Comparison of ENCODE assay signal across 1 cellular context in the genomic region with DNA sequence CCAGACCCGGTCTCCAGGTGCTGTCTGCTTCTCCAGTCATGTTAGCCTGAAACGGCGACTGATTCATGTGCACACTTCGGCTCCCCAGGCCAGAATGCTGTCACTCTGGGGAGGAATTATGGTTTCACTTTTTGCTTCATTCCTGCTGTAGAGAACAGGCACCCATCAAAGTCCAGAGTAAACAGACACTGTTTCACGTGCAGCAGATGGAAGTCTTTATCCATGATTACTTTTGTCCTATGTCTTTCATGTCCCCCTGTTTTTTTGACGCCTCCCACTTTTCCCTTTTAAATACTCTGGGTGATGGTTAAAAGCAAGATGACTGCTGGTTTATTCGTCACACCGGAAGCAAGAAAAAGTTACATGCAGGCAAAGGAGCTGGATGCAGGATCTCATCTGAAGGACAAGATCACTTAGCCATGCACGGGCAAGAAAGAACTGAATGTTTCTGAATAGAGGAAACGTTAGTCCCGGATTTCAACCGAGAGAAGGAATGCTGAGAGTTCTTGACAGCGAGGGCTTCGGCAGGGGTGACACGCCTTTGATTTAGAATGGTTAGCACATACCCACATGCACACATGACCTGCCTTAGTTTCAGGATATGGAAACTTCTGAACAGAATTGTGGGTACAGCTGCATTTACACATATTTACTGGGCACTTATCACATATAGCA.
TF ChIP-seq lines count a peak whose summit lies in the region.

No MANE protein-coding gene starts in this region.

TF ChIP-seq in K562, 482 proteins besides CTCF, POLR2A, EP300 and RAD21 (continued from another document):
- TF ChIP-seq, protein P1, sequence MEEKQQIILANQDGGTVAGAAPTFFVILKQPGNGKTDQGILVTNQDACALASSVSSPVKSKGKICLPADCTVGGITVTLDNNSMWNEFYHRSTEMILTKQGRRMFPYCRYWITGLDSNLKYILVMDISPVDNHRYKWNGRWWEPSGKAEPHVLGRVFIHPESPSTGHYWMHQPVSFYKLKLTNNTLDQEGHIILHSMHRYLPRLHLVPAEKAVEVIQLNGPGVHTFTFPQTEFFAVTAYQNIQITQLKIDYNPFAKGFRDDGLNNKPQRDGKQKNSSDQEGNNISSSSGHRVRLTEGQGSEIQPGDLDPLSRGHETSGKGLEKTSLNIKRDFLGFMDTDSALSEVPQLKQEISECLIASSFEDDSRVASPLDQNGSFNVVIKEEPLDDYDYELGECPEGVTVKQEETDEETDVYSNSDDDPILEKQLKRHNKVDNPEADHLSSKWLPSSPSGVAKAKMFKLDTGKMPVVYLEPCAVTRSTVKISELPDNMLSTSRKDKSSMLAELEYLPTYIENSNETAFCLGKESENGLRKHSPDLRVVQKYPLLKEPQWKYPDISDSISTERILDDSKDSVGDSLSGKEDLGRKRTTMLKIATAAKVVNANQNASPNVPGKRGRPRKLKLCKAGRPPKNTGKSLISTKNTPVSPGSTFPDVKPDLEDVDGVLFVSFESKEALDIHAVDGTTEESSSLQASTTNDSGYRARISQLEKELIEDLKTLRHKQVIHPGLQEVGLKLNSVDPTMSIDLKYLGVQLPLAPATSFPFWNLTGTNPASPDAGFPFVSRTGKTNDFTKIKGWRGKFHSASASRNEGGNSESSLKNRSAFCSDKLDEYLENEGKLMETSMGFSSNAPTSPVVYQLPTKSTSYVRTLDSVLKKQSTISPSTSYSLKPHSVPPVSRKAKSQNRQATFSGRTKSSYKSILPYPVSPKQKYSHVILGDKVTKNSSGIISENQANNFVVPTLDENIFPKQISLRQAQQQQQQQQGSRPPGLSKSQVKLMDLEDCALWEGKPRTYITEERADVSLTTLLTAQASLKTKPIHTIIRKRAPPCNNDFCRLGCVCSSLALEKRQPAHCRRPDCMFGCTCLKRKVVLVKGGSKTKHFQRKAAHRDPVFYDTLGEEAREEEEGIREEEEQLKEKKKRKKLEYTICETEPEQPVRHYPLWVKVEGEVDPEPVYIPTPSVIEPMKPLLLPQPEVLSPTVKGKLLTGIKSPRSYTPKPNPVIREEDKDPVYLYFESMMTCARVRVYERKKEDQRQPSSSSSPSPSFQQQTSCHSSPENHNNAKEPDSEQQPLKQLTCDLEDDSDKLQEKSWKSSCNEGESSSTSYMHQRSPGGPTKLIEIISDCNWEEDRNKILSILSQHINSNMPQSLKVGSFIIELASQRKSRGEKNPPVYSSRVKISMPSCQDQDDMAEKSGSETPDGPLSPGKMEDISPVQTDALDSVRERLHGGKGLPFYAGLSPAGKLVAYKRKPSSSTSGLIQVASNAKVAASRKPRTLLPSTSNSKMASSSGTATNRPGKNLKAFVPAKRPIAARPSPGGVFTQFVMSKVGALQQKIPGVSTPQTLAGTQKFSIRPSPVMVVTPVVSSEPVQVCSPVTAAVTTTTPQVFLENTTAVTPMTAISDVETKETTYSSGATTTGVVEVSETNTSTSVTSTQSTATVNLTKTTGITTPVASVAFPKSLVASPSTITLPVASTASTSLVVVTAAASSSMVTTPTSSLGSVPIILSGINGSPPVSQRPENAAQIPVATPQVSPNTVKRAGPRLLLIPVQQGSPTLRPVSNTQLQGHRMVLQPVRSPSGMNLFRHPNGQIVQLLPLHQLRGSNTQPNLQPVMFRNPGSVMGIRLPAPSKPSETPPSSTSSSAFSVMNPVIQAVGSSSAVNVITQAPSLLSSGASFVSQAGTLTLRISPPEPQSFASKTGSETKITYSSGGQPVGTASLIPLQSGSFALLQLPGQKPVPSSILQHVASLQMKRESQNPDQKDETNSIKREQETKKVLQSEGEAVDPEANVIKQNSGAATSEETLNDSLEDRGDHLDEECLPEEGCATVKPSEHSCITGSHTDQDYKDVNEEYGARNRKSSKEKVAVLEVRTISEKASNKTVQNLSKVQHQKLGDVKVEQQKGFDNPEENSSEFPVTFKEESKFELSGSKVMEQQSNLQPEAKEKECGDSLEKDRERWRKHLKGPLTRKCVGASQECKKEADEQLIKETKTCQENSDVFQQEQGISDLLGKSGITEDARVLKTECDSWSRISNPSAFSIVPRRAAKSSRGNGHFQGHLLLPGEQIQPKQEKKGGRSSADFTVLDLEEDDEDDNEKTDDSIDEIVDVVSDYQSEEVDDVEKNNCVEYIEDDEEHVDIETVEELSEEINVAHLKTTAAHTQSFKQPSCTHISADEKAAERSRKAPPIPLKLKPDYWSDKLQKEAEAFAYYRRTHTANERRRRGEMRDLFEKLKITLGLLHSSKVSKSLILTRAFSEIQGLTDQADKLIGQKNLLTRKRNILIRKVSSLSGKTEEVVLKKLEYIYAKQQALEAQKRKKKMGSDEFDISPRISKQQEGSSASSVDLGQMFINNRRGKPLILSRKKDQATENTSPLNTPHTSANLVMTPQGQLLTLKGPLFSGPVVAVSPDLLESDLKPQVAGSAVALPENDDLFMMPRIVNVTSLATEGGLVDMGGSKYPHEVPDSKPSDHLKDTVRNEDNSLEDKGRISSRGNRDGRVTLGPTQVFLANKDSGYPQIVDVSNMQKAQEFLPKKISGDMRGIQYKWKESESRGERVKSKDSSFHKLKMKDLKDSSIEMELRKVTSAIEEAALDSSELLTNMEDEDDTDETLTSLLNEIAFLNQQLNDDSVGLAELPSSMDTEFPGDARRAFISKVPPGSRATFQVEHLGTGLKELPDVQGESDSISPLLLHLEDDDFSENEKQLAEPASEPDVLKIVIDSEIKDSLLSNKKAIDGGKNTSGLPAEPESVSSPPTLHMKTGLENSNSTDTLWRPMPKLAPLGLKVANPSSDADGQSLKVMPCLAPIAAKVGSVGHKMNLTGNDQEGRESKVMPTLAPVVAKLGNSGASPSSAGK (IDR thresholded peaks at IDR 0.05): peak; percentile 30; the same call in 1 of the 2 replicates
- no peak for TF ChIP-seq NCOA1 (IDR thresholded peaks at IDR 0.05; ENCODE audit: low read depth)
